ENCODE assay signal across 8 cellular contexts in genomic region chr6:53361549-53362031, GRCh38. TPM values are rescaled to one million over a fixed set of nuclear protein-coding genes. Genes with fewer than 3 reads are reported as not detected.
DNase-seq lines count a peak whose midpoint lies in the region; ATAC-seq, FAIRE-seq and TF ChIP-seq lines count a peak whose summit lies in the region.
"Had no signal": no experiment of that assay in that cellular context is flagged by ENCODE, and none has a peak within 500 bp of the region (broad histone marks: within the 10 kb centered on the region; RNA-seq: fewer than 3 reads in every experiment).

No MANE protein-coding gene starts in this region.

- peak; percentile 39 for DNase-seq in HCEC 1CT
- peak in 33 of 34 experiments; percentile 47 to 89 (median 79) for DNase-seq in T-cell
- peak; percentile 63 for DNase-seq in GM12878 (ENCODE audit: low read depth, low spot score)
- DNase-seq in smooth muscle cell (lab: John Stamatoyannopoulos, UW; ENCODE audit: unreplicated experiment) = no peak

- H3K79me2 ChIP-seq in GM12878 (ENCODE audit: control insufficient read depth, insufficient read depth, low read length) = no peaks in the 10 kb centered on the region
- H3K79me2 ChIP-seq in smooth muscle cell (ENCODE audit: low read depth) = no peaks in the 10 kb centered on the region

- H3K4me2 ChIP-seq in GM12878 (ENCODE audit: control insufficient read depth, insufficient read depth) = no peak overlapping the region
- peak overlapping the region; percentile 13 for H3K4me2 ChIP-seq in smooth muscle cell

- intact Hi-C loops in GM12878 (cut with micrococcal nuclease; ENCODE audit: unreplicated experiment) = loop anchor here (2.0 kb wide), 2 partner anchors 65 to 75 kb away; no protein-coding TSS in a partner anchor

- H3K9me3 ChIP-seq in GM12878 (replicated peaks; ENCODE audit: control insufficient read depth, insufficient read depth, low read length) (no peaks in the 10 kb centered on the region; the same call in 1 of the 3 replicates), smooth muscle cell (replicated peaks; ENCODE audit: low read depth) (no peaks in the 10 kb centered on the region)

- H3K36me3 ChIP-seq in GM12878 (ENCODE audit: control insufficient read depth in 2 of 2, insufficient read depth in 2 of 2, low read length in 1 of 2) = no peaks in the 10 kb centered on the region
- H3K36me3 ChIP-seq in smooth muscle cell (ENCODE audit: low read depth) = no peaks in the 10 kb centered on the region

- CTCF ChIA-PET in T-cell (lab: Charles Lee) = interaction anchor here in 1 of 2 donors (1.0 kb wide), 1 partner anchor 15 kb away, joined by 3 read pairs; no protein-coding TSS in a partner anchor
- CTCF ChIA-PET in GM12878 (lab: Yijun Ruan, JAX) = interaction anchor here (0.6 to 2.8 kb wide), 3 partner anchors 18 to 76 kb away, joined by 3 to 14 read pairs (median 3); no protein-coding TSS in a partner anchor

- no peaks in the 10 kb centered on the region for H3K27me3 ChIP-seq in GM12878 (replicated peaks in 1 of 2; ENCODE audit: control insufficient read depth in 2 of 2, insufficient read depth in 2 of 2, low read length in 1 of 2)
- no peaks in the 10 kb centered on the region for H3K27me3 ChIP-seq in smooth muscle cell (ENCODE audit: low read depth)

- H4K20me1 ChIP-seq in GM12878 (ENCODE audit: control insufficient read depth, insufficient read depth) (no peaks in the 10 kb centered on the region), smooth muscle cell (ENCODE audit: low read depth) (no peaks in the 10 kb centered on the region)

- in situ Hi-C loops in GM12878 (cut with MboI) = no loop called here

- H2AFZ ChIP-seq in GM12878 (ENCODE audit: control insufficient read depth, low read depth, low read length) = no peak overlapping the region; the same call in 1 of the 2 replicates
- H2AFZ ChIP-seq in smooth muscle cell (ENCODE audit: low read depth) = no peak overlapping the region

- H3K27me3 Mint-ChIP-seq in T-cell = no peaks in the 10 kb centered on the region

- 15% methylated on average over 4 of the region's 4 CpGs for WGBS in GM12878 (ENCODE audit: insufficient coverage, insufficient replicate concordance, low lambda C conversion rate, missing lambda C conversion rate)
- WGBS in smooth muscle cell (ENCODE audit: low lambda C conversion rate) = 72% methylated on average over 4 of the region's 4 CpGs

- no peaks in the 10 kb centered on the region for H3K9me3 Mint-ChIP-seq in T-cell

- H3K4me1 Mint-ChIP-seq in T-cell = peaks cover 48 to 54% (median 50%) of the 10 kb centered on the region in 3 donors

- RAD21 ChIA-PET in GM12878 (lab: Charles Lee; ENCODE audit: unreplicated experiment) = interaction anchor here (1.4 to 2.6 kb wide), 5 partner anchors 10 to 189 kb away, joined by 4 to 26 read pairs (median 4); partner anchors contain the start of gene ELOVL5

- peak; percentile 22 to 76 (median 36) for ATAC-seq in T-cell (replicated peaks in 1 of 4)
- peak; percentile 52 for ATAC-seq in GM12878
- no peak for ATAC-seq in GM18502 (IDR thresholded peaks at IDR 0.05; ENCODE audit: poor library complexity, unreplicated experiment)
- ATAC-seq in GM21423 (IDR thresholded peaks at IDR 0.05; ENCODE audit: unreplicated experiment) = no peak
- ATAC-seq in HG02759 (IDR thresholded peaks at IDR 0.05; ENCODE audit: unreplicated experiment) = no peak

- TF ChIP-seq CTCF in GM12878 (IDR thresholded peaks at IDR 0.05 in 2 of 3, conservative IDR thresholded peaks at IDR 0.05 in 1 of 3; ENCODE audit: control insufficient read depth in 2 of 3, extremely low read depth in 1 of 3, insufficient read depth in 1 of 3, low read depth in 3 of 3, low read length in 3 of 3) (no peak), smooth muscle cell (IDR thresholded peaks at IDR 0.05; ENCODE audit: borderline replicate concordance, insufficient read depth, poor library complexity, severe bottlenecking) (no peak)

- no peak for TF ChIP-seq POLR2A in GM12878 (IDR thresholded peaks at IDR 0.05; ENCODE audit: low read depth, low read length)

- H3K36me3 Mint-ChIP-seq in T-cell = no peaks in the 10 kb centered on the region

- no peak for FAIRE-seq in GM12878 (lab: Jason Lieb, UNC)
- FAIRE-seq: frontal cortex had no signal

- SMC1A ChIA-PET in GM12878 (lab: Charles Lee; ENCODE audit: uncharacterized antibody, unreplicated experiment) = interaction anchor here (1.0 to 2.2 kb wide), 7 partner anchors 14 to 79 kb away, joined by 3 to 7 read pairs (median 4); no protein-coding TSS in a partner anchor

- POLR2A ChIA-PET in T-cell (lab: Charles Lee) = interaction anchor here in 1 of 2 donors (1.0 kb wide), 1 partner anchor 14 kb away, joined by 7 read pairs; no protein-coding TSS in a partner anchor
- POLR2A ChIA-PET in GM12878 (lab: Charles Lee) = interaction anchor here (0.9 to 3.1 kb wide), 6 partner anchors 11 to 77 kb away, joined by 3 to 36 read pairs (median 6); no protein-coding TSS in a partner anchor

- peak in 1 of 2 experiments; percentile 67; a peak in 2 of 4 replicates for TF ChIP-seq EP300 in GM12878 (IDR thresholded peaks at IDR 0.05; ENCODE audit: borderline replicate concordance in 1 of 2, control insufficient read depth in 1 of 2, low read depth in 2 of 2, low read length in 2 of 2)

- peak overlapping the region; percentile 32 to 79 (median 67) for H3K4me3 Mint-ChIP-seq in T-cell

- H3K9ac ChIP-seq in GM12878 (ENCODE audit: control insufficient read depth, insufficient read depth, low read length) = no peak overlapping the region
- no peak overlapping the region for H3K9ac ChIP-seq in smooth muscle cell (ENCODE audit: low read depth)

- no peak overlapping the region for H3K27ac ChIP-seq in GM12878 (ENCODE audit: control insufficient read depth, insufficient read depth)
- H3K27ac ChIP-seq in smooth muscle cell (ENCODE audit: low read depth) = no peak overlapping the region

- H3K4me3 ChIP-seq in GM12878 (no peak overlapping the region), smooth muscle cell (no peak overlapping the region)

- no TSS peak for BruUV-seq in GM12878 (replicated peaks; lab: Mats Ljungman, UMichigan)

- H3F3A ChIP-seq in smooth muscle cell (ENCODE audit: low read depth) = peaks cover 21% of the 10 kb centered on the region

- peak overlapping the region; percentile 97 to 98 for H3K27ac Mint-ChIP-seq in T-cell

- TF ChIP-seq RAD21 in GM12878 (IDR thresholded peaks at IDR 0.05; ENCODE audit: insufficient read depth, low read depth, low read length) = no peak

- H3K4me1 ChIP-seq in GM12878 (ENCODE audit: control insufficient read depth, insufficient read depth, low read length) = peaks cover 17% of the 10 kb centered on the region
- H3K4me1 ChIP-seq in smooth muscle cell (ENCODE audit: low read depth) = peaks cover 20% of the 10 kb centered on the region

TF ChIP-seq in GM12878, 131 proteins besides CTCF, POLR2A, EP300 and RAD21 (continues in another document):
- TF ChIP-seq NR2C2 (IDR thresholded peaks at IDR 0.05; ENCODE audit: borderline replicate concordance, control insufficient read depth, insufficient read length, low read depth) (no peak), MXI1 (IDR thresholded peaks at IDR 0.05; ENCODE audit: low read depth, low read length) (0 out of 2 replicates have a peak, but pooled peaks have one; percentile 19), TBL1XR1 (IDR thresholded peaks at IDR 0.05; ENCODE audit: low read depth, low read length) (no peak), ZBTB33 (IDR thresholded peaks at IDR 0.05) (no peak), IKZF1 (conservative IDR thresholded peaks at IDR 0.05) (peak; percentile 62), EED (IDR thresholded peaks at IDR 0.05; ENCODE audit: low read depth) (peak; percentile 13; the same call in 1 of the 2 replicates), BRCA1 (IDR thresholded peaks at IDR 0.05; ENCODE audit: low read depth, low read length) (no peak), ZNF24 (IDR thresholded peaks at IDR 0.05) (no peak), NFYA (IDR thresholded peaks at IDR 0.05; ENCODE audit: borderline replicate concordance, low read depth, low read length) (no peak)

RNA-seq across cellular contexts. Expression of gene ELOVL5, which starts 12.8 kb away (rescaled TPM):
- 100 to 1,000 TPM in 1 of 5 donors, 10 to 100 TPM in 4; 71.4 to 101 (median 86.5) TPM for total RNA-seq in T-cell
- 309 and 344 TPM in 2 replicates for total RNA-seq in GM12878 (2013; cell fraction: nucleolus; rRNA removed)
- total RNA-seq in GM12878 (2014; rRNA removed) = 156 and 169 TPM in 2 replicates
- 187 and 191 TPM in 2 replicates for total RNA-seq in GM12878 (2014; rRNA removed; fragmentation: Illumina TruSeq; extraction: Trizol)
- 187 and 196 TPM in 2 replicates for total RNA-seq in GM12878 (2021)
- 55.1 TPM for polyA plus RNA-seq in GM12878 (2011; ENCODE audit: low read depth)
- 215 and 245 TPM in 2 replicates for polyA plus RNA-seq in GM12878 (2011; rRNA removed)
- polyA plus RNA-seq in GM12878 (2011; cell fraction: cytosol; rRNA removed) = 120 and 132 TPM in 2 replicates
- 189 and 251 TPM in 2 replicates for polyA plus RNA-seq in GM12878 (2011; cell fraction: nucleus; rRNA removed)
- 82.4 and 87.4 TPM in 2 replicates for polyA plus RNA-seq in GM12878 (2012)
- polyA plus RNA-seq in GM12878 (2014; fragmentation: Illumina TruSeq; extraction: Trizol) = 241 and 312 TPM in 2 replicates
- polyA plus RNA-seq in GM12878 (2014; fragmentation: Nextera tagmentation; extraction: Ambion mirVana) = 100 to 1,000 TPM; 187 to 195 TPM
- 162 and 163 TPM in 2 replicates for polyA plus RNA-seq in GM12878 (2014; rRNA removed)
- polyA plus RNA-seq in GM12878 (2016; fragmentation: Nextera tagmentation; extraction: Ambion mirVana) = 100 to 1,000 TPM; 226 to 229 TPM
- polyA minus RNA-seq in GM12878 (2011; rRNA and poly(A)+ RNA removed) = 305 and 322 TPM in 2 replicates
- 104 and 118 TPM in 2 replicates for polyA minus RNA-seq in GM12878 (2011; cell fraction: cytosol; rRNA and poly(A)+ RNA removed)
- polyA minus RNA-seq in GM12878 (2011; cell fraction: nucleus; rRNA and poly(A)+ RNA removed) = 126 and 135 TPM in 2 replicates
- total RNA-seq in smooth muscle cell = 79.2 and 97.2 TPM in 2 replicates
- 58.8 and 71.9 TPM in 2 replicates for polyA plus RNA-seq in smooth muscle cell

Comparison
In these comparisons a context has a peak if more than half of its experiments do, and no peak if none do; other contexts are left out.
1. ATAC-seq: peak in T-cell (4 of 4) and GM12878 (single experiment); none in GM18502 (single experiment), GM21423 (single experiment) and HG02759 (single experiment).